ENCODE assay signal across 23 cellular contexts in the genomic region with DNA sequence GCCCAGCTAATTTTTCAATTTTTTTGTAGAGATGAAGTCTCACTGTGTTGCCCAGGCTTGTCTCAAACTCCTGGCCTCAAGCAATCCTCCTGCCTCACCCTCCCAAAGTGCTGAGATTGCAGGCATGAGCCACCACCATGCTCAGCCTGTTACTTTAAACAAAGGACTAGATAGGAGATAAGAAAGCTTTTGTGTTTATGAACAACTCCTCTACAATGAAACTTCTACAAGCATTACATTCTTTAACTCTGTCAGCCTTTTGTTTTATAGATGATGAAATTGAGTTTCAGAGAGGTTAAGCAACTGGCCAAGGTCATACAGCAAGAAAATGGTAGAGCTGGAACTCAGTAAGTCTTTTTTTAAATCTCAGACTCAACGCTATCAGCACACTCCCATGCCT. TPM values are rescaled to one million over a fixed set of nuclear protein-coding genes. Genes with fewer than 3 reads are reported as not detected.
"Had no signal": no experiment of that assay in that cellular context is flagged by ENCODE, and none has a peak within 500 bp of the region (broad histone marks: within the 10 kb centered on the region; RNA-seq: fewer than 3 reads in every experiment).

No MANE protein-coding gene starts in this region.

- H3K9me3 Mint-ChIP-seq: activated T-helper 17 cell treated with anti-CD3 and anti-CD28 coated beads, Interleukin-2, amount 50 U/mL, for 72 hours; central memory CD8-positive, alpha-beta T cell; memory B cell; natural killer cell treated with Interleukin-12 subunit alpha and Interleukin-12 subunit beta and Interleukin-15 and Interleukin-18, amount 100 ng/mL, for 72 hours had no signal

- H3K9me3 ChIP-seq: adrenal gland, gastroesophageal sphincter, left lung, suprapubic skin had no signal

- H3K36me3 Mint-ChIP-seq: memory B cell; natural killer cell treated with Interleukin-12 subunit alpha and Interleukin-12 subunit beta and Interleukin-15 and Interleukin-18, amount 100 ng/mL, for 72 hours; type B pancreatic cell; WTC11 had no signal

- ATAC-seq: gastroesophageal sphincter; left lung; natural killer cell treated with Interleukin-12 subunit alpha and Interleukin-12 subunit beta and Interleukin-15 and Interleukin-18, amount 100 ng/mL, for 72 hours; right cardiac atrium; WTC11 had no signal

- H3K4me3 Mint-ChIP-seq: central memory CD8-positive, alpha-beta T cell; memory B cell; natural killer cell treated with Interleukin-12 subunit alpha and Interleukin-12 subunit beta and Interleukin-15 and Interleukin-18, amount 100 ng/mL, for 72 hours; stimulated activated naive CD8-positive, alpha-beta T cell treated with anti-CD3 and anti-CD28 coated beads, Interleukin-15, Interleukin-2, amounts not matched to agents 100 ng/mL and 50 ng/mL, for 24 hours; WTC11 had no signal

- H3K27me3 ChIP-seq: adrenal gland had no signal

- H3K27ac ChIP-seq: adrenal gland, gastroesophageal sphincter, left lung, suprapubic skin had no signal

- H3K27me3 Mint-ChIP-seq: activated T-helper 17 cell treated with anti-CD3 and anti-CD28 coated beads, Interleukin-2, amount 50 U/mL, for 72 hours; memory B cell; stimulated activated naive CD8-positive, alpha-beta T cell treated with anti-CD3 and anti-CD28 coated beads, Interleukin-15, Interleukin-2, amounts not matched to agents 100 ng/mL and 50 ng/mL, for 24 hours had no signal

- H3K4me3 ChIP-seq: adrenal gland, gastroesophageal sphincter, left lung, suprapubic skin had no signal

- H3K4me1 ChIP-seq: adrenal gland, left lung, suprapubic skin had no signal

- H3K27ac Mint-ChIP-seq: memory B cell; natural killer cell treated with Interleukin-12 subunit alpha and Interleukin-12 subunit beta and Interleukin-15 and Interleukin-18, amount 100 ng/mL, for 72 hours; progenitor cell of endocrine pancreas; WTC11 had no signal

- DNase-seq: activated CD4-positive, alpha-beta T cell treated with anti-CD3 and anti-CD28 coated beads for 48 hours; activated naive CD4-positive, alpha-beta T cell treated with Interleukin-2 at 50 U/mL for 16 hours; adrenal gland; cortex of kidney; effector CD4-positive, alpha-beta T cell; left lung; occipital lobe; right cardiac atrium; small intestine; SW 1271 had no signal

- H3K36me3 ChIP-seq: adrenal gland, gastroesophageal sphincter, left lung, suprapubic skin had no signal

RNA-seq across cellular contexts. Expression of a gene that starts 22.7 kb away (rescaled TPM):
- total RNA-seq: endothelial cell of umbilical vein; SK-MEL-5; T-helper 2 cell treated with Interferon-gamma antibody and Interleukin-4, amounts not matched to agents 100 ng/mL and 5 ng/mL, for 36 hours had no signal
- polyA plus RNA-seq: endothelial cell of umbilical vein had no signal
